24 cellular contexts compared by ENCODE assay signal in the genomic region with DNA sequence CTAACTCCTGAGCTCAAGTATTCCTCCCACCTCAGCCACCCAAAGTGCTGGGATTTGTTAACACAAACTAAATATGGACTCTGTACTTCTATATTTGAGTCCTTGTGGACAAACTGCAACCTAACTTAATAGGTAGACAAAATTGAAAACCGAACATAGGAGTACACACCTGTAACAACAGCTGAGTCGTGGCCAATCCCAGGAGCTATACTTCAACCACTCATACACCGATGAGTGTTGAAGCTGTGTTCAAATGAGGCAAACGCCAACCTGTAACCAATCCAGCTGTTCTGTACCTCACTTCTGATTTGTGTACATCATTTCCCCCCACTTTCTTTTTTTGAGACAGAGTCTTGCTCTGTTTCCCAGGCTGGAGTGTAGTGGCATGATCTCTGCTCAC.
A peak's percentile ranks its signal among the peaks of the same experiment; 100 is the strongest.
DNase-seq lines count a peak whose midpoint lies in the region; ATAC-seq, FAIRE-seq and TF ChIP-seq lines count a peak whose summit lies in the region.
"Had no signal": no experiment of that assay in that cellular context is flagged by ENCODE, and none has a peak within 500 bp of the region (broad histone marks: within the 10 kb centered on the region; RNA-seq: fewer than 3 reads in every experiment).

No MANE protein-coding gene starts in this region.

- CTCF ChIA-PET in activated CD8-positive, alpha-beta T cell treated with anti-CD3 and anti-CD28 coated beads, Interleukin-2, amount 10 ng/mL, durations not matched to agents 7 days and 5 days (lab: Charles Lee), result interaction anchor here (0.8 to 2.9 kb wide), 3 partner anchors 11 to 50 kb away, joined by 3 to 16 read pairs (median 15); no protein-coding TSS in a partner anchor
- CTCF ChIA-PET in activated CD8-positive, alpha-beta T cell treated with anti-CD3 and anti-CD28 coated beads for 36 hours (lab: Charles Lee), result interaction anchor here (0.8 kb wide), 1 partner anchor 51 kb away, joined by 3 read pairs; no protein-coding TSS in a partner anchor
- CTCF ChIA-PET in HepG2 (lab: Yijun Ruan, JAX; ENCODE audit: low intra/inter-chr PET ratio, low total read pairs), result no interaction called here

- no peak for TF ChIP-seq CTCF in activated CD8-positive, alpha-beta T cell treated with anti-CD3 and anti-CD28 coated beads for 36 hours (IDR thresholded peaks at IDR 0.05)
- TF ChIP-seq CTCF in HepG2 (CRISPR knock-in tag; IDR thresholded peaks at IDR 0.05) (no peak), right lobe of liver (IDR thresholded peaks at IDR 0.05) (no peak)

- H3K27ac Mint-ChIP-seq in activated CD8-positive, alpha-beta T cell treated with anti-CD3 and anti-CD28 coated beads, Interleukin-2, amount 10 ng/mL, durations not matched to agents 7 days and 5 days, result peak overlapping the region; percentile 57
- no peak overlapping the region for H3K27ac Mint-ChIP-seq in activated CD8-positive, alpha-beta T cell treated with anti-CD3 and anti-CD28 coated beads for 36 hours
- H3K27ac Mint-ChIP-seq in T-helper 2 cell treated with Interferon-gamma antibody and Interleukin-4, amounts not matched to agents 5 μg/mL and 100 μg/mL, for 36 hours, result peak overlapping the region; percentile 79
- H3K27ac Mint-ChIP-seq in stimulated activated effector memory CD8-positive, alpha-beta T cell treated with anti-CD3 and anti-CD28 coated beads, Interleukin-12 subunit alpha, Interleukin-12 subunit beta, amount 100 ng/mL, for 72 hours, result peak overlapping the region; percentile 32
- H3K27ac Mint-ChIP-seq: CD4-positive, alpha-beta T cell; HFFc6 had no signal

- TF ChIP-seq EP300 in HepG2 (IDR thresholded peaks at IDR 0.05; ENCODE audit: low read depth in 2 of 2, low read length in 2 of 2) (no peak), HepG2 (CRISPR knock-in tag; IDR thresholded peaks at IDR 0.05; ENCODE audit: borderline replicate concordance) (no peak)

- no peak overlapping the region for H3K4me3 ChIP-seq in HepG2 (replicated peaks in 1 of 3; ENCODE audit: insufficient read depth in 1 of 3, low read depth in 2 of 3, low read length in 3 of 3)
- H3K4me3 ChIP-seq in right lobe of liver, result no peak overlapping the region
- H3K4me3 ChIP-seq: GM12878 had no signal

- peaks cover 11% of the 10 kb centered on the region for H3K27me3 Mint-ChIP-seq in activated CD8-positive, alpha-beta T cell treated with anti-CD3 and anti-CD28 coated beads, Interleukin-2, amount 10 ng/mL, durations not matched to agents 7 days and 5 days (ENCODE audit: low read depth)
- H3K27me3 Mint-ChIP-seq in activated CD8-positive, alpha-beta T cell treated with anti-CD3 and anti-CD28 coated beads for 36 hours, result peaks cover 12% of the 10 kb centered on the region
- no peaks in the 10 kb centered on the region for H3K27me3 Mint-ChIP-seq in T-helper 2 cell treated with Interferon-gamma antibody and Interleukin-4, amounts not matched to agents 5 μg/mL and 100 μg/mL, for 36 hours (ENCODE audit: low read depth)

- no peak overlapping the region for H3K4me3 Mint-ChIP-seq in activated CD8-positive, alpha-beta T cell treated with anti-CD3 and anti-CD28 coated beads, Interleukin-2, amount 10 ng/mL, durations not matched to agents 7 days and 5 days
- no peak overlapping the region for H3K4me3 Mint-ChIP-seq in activated CD8-positive, alpha-beta T cell treated with anti-CD3 and anti-CD28 coated beads for 36 hours
- no peak overlapping the region for H3K4me3 Mint-ChIP-seq in T-helper 2 cell treated with Interferon-gamma antibody and Interleukin-4, amounts not matched to agents 5 μg/mL and 100 μg/mL, for 36 hours
- H3K4me3 Mint-ChIP-seq in stimulated activated effector memory CD8-positive, alpha-beta T cell treated with anti-CD3 and anti-CD28 coated beads, Interleukin-12 subunit alpha, Interleukin-12 subunit beta, amount 100 ng/mL, for 72 hours, result no peak overlapping the region
- H3K4me3 Mint-ChIP-seq: CD4-positive, alpha-beta T cell; HFFc6 had no signal

- TF ChIP-seq POLR2A in HepG2 (IDR thresholded peaks at IDR 0.05; ENCODE audit: insufficient read depth in 1 of 2, low read depth in 2 of 2, low read length in 2 of 2) (no peak), right lobe of liver (IDR thresholded peaks at IDR 0.05) (no peak)

- no peak overlapping the region for H2AFZ ChIP-seq in HepG2 (ENCODE audit: low read length)

- H3K27ac ChIP-seq in HepG2 (ENCODE audit: extremely low read length, insufficient read depth, low read length) (no peak overlapping the region), right lobe of liver (no peak overlapping the region)
- H3K27ac ChIP-seq: HL-60 had no signal

- H3K36me3 Mint-ChIP-seq in activated CD8-positive, alpha-beta T cell treated with anti-CD3 and anti-CD28 coated beads, Interleukin-2, amount 10 ng/mL, durations not matched to agents 7 days and 5 days (ENCODE audit: low read depth), result peaks cover 28% of the 10 kb centered on the region
- H3K36me3 Mint-ChIP-seq in activated CD8-positive, alpha-beta T cell treated with anti-CD3 and anti-CD28 coated beads for 36 hours (ENCODE audit: low read depth), result peaks cover 16% of the 10 kb centered on the region
- peaks cover 11% of the 10 kb centered on the region for H3K36me3 Mint-ChIP-seq in T-helper 2 cell treated with Interferon-gamma antibody and Interleukin-4, amounts not matched to agents 5 μg/mL and 100 μg/mL, for 36 hours (ENCODE audit: low read depth)
- peaks cover 5% of the 10 kb centered on the region for H3K36me3 Mint-ChIP-seq in stimulated activated effector memory CD8-positive, alpha-beta T cell treated with anti-CD3 and anti-CD28 coated beads, Interleukin-12 subunit alpha, Interleukin-12 subunit beta, amount 100 ng/mL, for 72 hours

- POLR2A ChIA-PET in activated CD8-positive, alpha-beta T cell treated with anti-CD3 and anti-CD28 coated beads, Interleukin-2, amount 10 ng/mL, durations not matched to agents 7 days and 5 days (lab: Charles Lee), result no interaction called here
- POLR2A ChIA-PET in activated CD8-positive, alpha-beta T cell treated with anti-CD3 and anti-CD28 coated beads for 36 hours (lab: Charles Lee), result no interaction called here
- POLR2A ChIA-PET in HepG2 (lab: Yijun Ruan, JAX), result no interaction called here

- in situ Hi-C loops in HepG2 (cut with HindIII; ENCODE audit: extremely low pct_ligation_motif_present, low pct_unique_long_range_greater_than_20kb), result no loop called here

- BruUV-seq in HepG2 (replicated peaks; lab: Mats Ljungman, UMichigan), result no TSS peak

- H3K9me3 ChIP-seq in HepG2 (ENCODE audit: low read length) (no peaks in the 10 kb centered on the region), right lobe of liver (no peaks in the 10 kb centered on the region)
- H3K9me3 ChIP-seq: BE2C, Caco-2 had no signal

- H3K27me3 ChIP-seq in HepG2 (ENCODE audit: control insufficient read depth in 1 of 2, insufficient read depth in 2 of 2, low read length in 2 of 2) (no peaks in the 10 kb centered on the region), right lobe of liver (no peaks in the 10 kb centered on the region)
- H3K27me3 ChIP-seq: BE2C had no signal

- ATAC-seq in activated CD8-positive, alpha-beta T cell treated with anti-CD3 and anti-CD28 coated beads, Interleukin-2, amount 10 ng/mL, durations not matched to agents 7 days and 5 days, result no peak
- no peak for ATAC-seq in activated CD8-positive, alpha-beta T cell treated with anti-CD3 and anti-CD28 coated beads for 36 hours
- ATAC-seq in HepG2, result no peak
- no peak for ATAC-seq in right lobe of liver
- no peak for ATAC-seq in stimulated activated effector memory CD8-positive, alpha-beta T cell treated with anti-CD3 and anti-CD28 coated beads, Interleukin-12 subunit alpha, Interleukin-12 subunit beta, amount 100 ng/mL, for 72 hours
- ATAC-seq: GM12878, HCT116 had no signal

- H4K20me1 ChIP-seq in HepG2 (ENCODE audit: insufficient read depth, low read length), result no peaks in the 10 kb centered on the region

- peaks cover 72% of the 10 kb centered on the region for H3K4me1 Mint-ChIP-seq in activated CD8-positive, alpha-beta T cell treated with anti-CD3 and anti-CD28 coated beads, Interleukin-2, amount 10 ng/mL, durations not matched to agents 7 days and 5 days (ENCODE audit: low read depth)
- peaks cover 44% of the 10 kb centered on the region for H3K4me1 Mint-ChIP-seq in activated CD8-positive, alpha-beta T cell treated with anti-CD3 and anti-CD28 coated beads for 36 hours (ENCODE audit: low read depth)
- peaks cover 58% of the 10 kb centered on the region for H3K4me1 Mint-ChIP-seq in T-helper 2 cell treated with Interferon-gamma antibody and Interleukin-4, amounts not matched to agents 5 μg/mL and 100 μg/mL, for 36 hours (ENCODE audit: low read depth)
- H3K4me1 Mint-ChIP-seq in stimulated activated effector memory CD8-positive, alpha-beta T cell treated with anti-CD3 and anti-CD28 coated beads, Interleukin-12 subunit alpha, Interleukin-12 subunit beta, amount 100 ng/mL, for 72 hours, result peaks cover 38% of the 10 kb centered on the region

- H3K79me2 ChIP-seq in HepG2 (ENCODE audit: insufficient read depth, low read length), result no peaks in the 10 kb centered on the region

- no peak for TF ChIP-seq RAD21 in HepG2 (CRISPR knock-in tag; IDR thresholded peaks at IDR 0.05)

- intact Hi-C loops in activated CD8-positive, alpha-beta T cell treated with anti-CD3 and anti-CD28 coated beads for 36 hours (cut with micrococcal nuclease), result no loop called here
- intact Hi-C loops in HepG2 (cut with micrococcal nuclease; ENCODE audit: unreplicated experiment), result no loop called here
- intact Hi-C loops in right lobe of liver (cut with DNase I), result no loop called here

- no peak for FAIRE-seq in HepG2 (lab: Jason Lieb, UNC)
- FAIRE-seq: A204.1, GM12878 had no signal

- 21% methylated on average over 4 of the region's 4 CpGs for WGBS in HepG2 (ENCODE audit: low lambda C conversion rate)
- WGBS in right lobe of liver (ENCODE audit: insufficient coverage, low coverage, low lambda C conversion rate, missing lambda C conversion rate), result 62% methylated on average over 4 of the region's 4 CpGs

- H3K9ac ChIP-seq in HepG2 (ENCODE audit: insufficient read depth, low read depth, low read length), result no peak overlapping the region

- H3K9me3 Mint-ChIP-seq in activated CD8-positive, alpha-beta T cell treated with anti-CD3 and anti-CD28 coated beads, Interleukin-2, amount 10 ng/mL, durations not matched to agents 7 days and 5 days (ENCODE audit: insufficient read depth), result no peaks in the 10 kb centered on the region
- peaks cover 12% of the 10 kb centered on the region for H3K9me3 Mint-ChIP-seq in activated CD8-positive, alpha-beta T cell treated with anti-CD3 and anti-CD28 coated beads for 36 hours
- peaks cover 16% of the 10 kb centered on the region for H3K9me3 Mint-ChIP-seq in T-helper 2 cell treated with Interferon-gamma antibody and Interleukin-4, amounts not matched to agents 5 μg/mL and 100 μg/mL, for 36 hours
- no peaks in the 10 kb centered on the region for H3K9me3 Mint-ChIP-seq in stimulated activated effector memory CD8-positive, alpha-beta T cell treated with anti-CD3 and anti-CD28 coated beads, Interleukin-12 subunit alpha, Interleukin-12 subunit beta, amount 100 ng/mL, for 72 hours
- H3K9me3 Mint-ChIP-seq: CD4-positive, alpha-beta T cell had no signal

- no peak overlapping the region for H3K4me2 ChIP-seq in HepG2 (ENCODE audit: low read depth, low read length)

- peaks cover 6% of the 10 kb centered on the region; the same call in 1 of the 2 replicates for H3K4me1 ChIP-seq in HepG2 (ENCODE audit: insufficient read depth, low read length)
- no peaks in the 10 kb centered on the region for H3K4me1 ChIP-seq in right lobe of liver
- H3K4me1 ChIP-seq: BE2C, Caco-2 had no signal

- no peak for DNase-seq in activated CD8-positive, alpha-beta T cell treated with anti-CD3 and anti-CD28 coated beads, Interleukin-2, amount 10 ng/mL, durations not matched to agents 7 days and 5 days
- no peak for DNase-seq in activated CD8-positive, alpha-beta T cell treated with anti-CD3 and anti-CD28 coated beads for 36 hours
- no peak for DNase-seq in HepG2 (ENCODE audit: low spot score)
- no peak for DNase-seq in right lobe of liver
- no peak for DNase-seq in T-helper 2 cell treated with Interferon-gamma antibody and Interleukin-4, amounts not matched to agents 5 μg/mL and 100 μg/mL, for 36 hours (ENCODE audit: low spot score)
- no peak for DNase-seq in stimulated activated effector memory CD8-positive, alpha-beta T cell treated with anti-CD3 and anti-CD28 coated beads, Interleukin-12 subunit alpha, Interleukin-12 subunit beta, amount 100 ng/mL, for 72 hours (ENCODE audit: low spot score in 2 of 2)
- no peak for DNase-seq in activated CD4-positive, CD25-positive, alpha-beta regulatory T cell treated with anti-CD3 and anti-CD28 coated beads, Interleukin-2, amount 50 U/mL, for 72 hours
- no peak for DNase-seq in GM03348 (ENCODE audit: low spot score)
- DNase-seq: ACHN; BE2C; C1 segment of cervical spinal cord; Caco-2; CD4-positive, alpha-beta T cell; DMS153; DMS79; GF-D8; GOT3; H7; HFFc6; IMR-90 had no signal

- H3K36me3 ChIP-seq in HepG2 (replicated peaks in 1 of 2; ENCODE audit: control insufficient read depth in 1 of 2, insufficient read depth in 2 of 2, low read length in 2 of 2), result no peaks in the 10 kb centered on the region
- H3K36me3 ChIP-seq in right lobe of liver, result no peaks in the 10 kb centered on the region
- H3K36me3 ChIP-seq: BE2C had no signal
